Comparison of ENCODE assay signal across 20 cellular contexts in the genomic region with DNA sequence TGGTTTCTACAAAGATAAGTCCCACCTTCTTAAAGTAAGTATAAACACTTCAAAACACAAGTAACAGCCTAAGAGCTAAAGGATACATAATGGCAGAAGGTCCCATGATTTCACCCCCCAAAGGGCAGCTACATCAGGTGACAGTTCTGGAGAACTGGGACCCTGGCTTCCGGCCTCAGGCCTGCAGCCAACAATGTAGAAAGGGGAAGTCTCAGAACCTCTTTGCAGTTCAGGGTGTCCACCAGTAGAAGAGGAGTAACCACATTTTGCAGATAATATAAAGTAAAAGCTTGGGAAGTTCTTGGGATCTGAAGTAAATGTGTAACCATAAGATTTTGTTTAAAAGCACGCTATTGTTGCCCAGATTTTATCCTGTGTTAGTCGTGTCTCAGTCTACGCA.
"Had no signal": no experiment of that assay in that cellular context is flagged by ENCODE, and none has a peak within 500 bp of the region (broad histone marks: within the 10 kb centered on the region; RNA-seq: fewer than 3 reads in every experiment).

No MANE protein-coding gene starts in this region.

- DNase-seq: activated B cell treated with CpG ODN at 0.5 μM for 24 hours; activated CD8-positive, alpha-beta memory T cell treated with anti-CD3 and anti-CD28 coated beads, Interleukin-2, amount 10 ng/mL, durations not matched to agents 7 days and 5 days; activated CD8-positive, alpha-beta T cell treated with anti-CD3 and anti-CD28 coated beads, Interleukin-2, amount 10 ng/mL, durations not matched to agents 7 days and 5 days; activated T-cell treated with anti-CD3 and anti-CD28 coated beads, Interleukin-2, amount 50 U/mL, for 48 hours; central memory CD4-positive, alpha-beta T cell; foreskin melanocyte; heart right ventricle; naive thymus-derived CD8-positive, alpha-beta T cell; occipital lobe; stimulated activated CD4-positive, alpha-beta T cell treated with anti-CD3 and anti-CD28 coated beads, Interleukin-1b, Interleukin-23, amount 100 ng/mL, for 48 hours; stimulated activated CD4-positive, alpha-beta T cell treated with anti-CD3 and anti-CD28 coated beads, Interleukin-4, amount 100 ng/mL, for 4 hours; stimulated activated naive B cell treated with anti-CD40 and anti-IgM and Interleukin-4, amounts not matched to agents 10 μg/mL and 1 μg/mL and 100 μg/mL, for 72 hours; stomach; T-helper 9 cell; thyroid gland; upper lobe of left lung had no signal

- H3K4me3 ChIP-seq: breast epithelium, heart right ventricle, neural progenitor cell, right atrium auricular region, smooth muscle cell, stomach, thyroid gland, upper lobe of left lung had no signal

- H3K9me3 ChIP-seq: breast epithelium, right atrium auricular region, thyroid gland, upper lobe of left lung had no signal

- H3K4me1 ChIP-seq: breast epithelium, heart right ventricle, right atrium auricular region, stomach, thyroid gland, upper lobe of left lung had no signal

- H3K36me3 ChIP-seq: breast epithelium, heart right ventricle, neural progenitor cell, right atrium auricular region, stomach, thyroid gland, upper lobe of left lung had no signal

- H3K27me3 ChIP-seq: breast epithelium, heart right ventricle, neural progenitor cell, right atrium auricular region, stomach, thyroid gland, upper lobe of left lung had no signal

- H3K27ac ChIP-seq: breast epithelium, heart right ventricle, neural progenitor cell, right atrium auricular region, stomach, thyroid gland, upper lobe of left lung had no signal
